1 cellular context compared by ENCODE assay signal in genomic region chr9:82488702-82489578, GRCh38.
TF ChIP-seq lines count a peak whose summit lies in the region.

No MANE protein-coding gene starts in this region.

TF ChIP-seq in HEK293, 187 proteins besides CTCF, POLR2A, EP300 and RAD21 (continued from another document):
- TF ChIP-seq PRDM4 (tag by site-specific recombination; IDR thresholded peaks at IDR 0.05) (peak; percentile 65), ZNF843 (tag by site-specific recombination; IDR thresholded peaks at IDR 0.05) (peak; percentile 33; the same call in 1 of the 2 replicates), KLF8 (tag by site-specific recombination; IDR thresholded peaks at IDR 0.05) (peak; percentile 45; the same call in 1 of the 2 replicates), PRDM6 (tag by site-specific recombination; IDR thresholded peaks at IDR 0.05) (peak; percentile 77), WT1 (tag by site-specific recombination; IDR thresholded peaks at IDR 0.05) (peak; percentile 92), GLIS1 (tag by site-specific recombination; IDR thresholded peaks at IDR 0.05) (peak; percentile 15; the same call in 1 of the 2 replicates), ZNF639 (tag by site-specific recombination; IDR thresholded peaks at IDR 0.05) (peak; percentile 23; the same call in 1 of the 2 replicates), ZBTB21 (tag by site-specific recombination; IDR thresholded peaks at IDR 0.05) (no peak)
TF ChIP-seq in HEK293: peak in this region for 20.
